16 cellular contexts compared by ENCODE assay signal in the genomic region with DNA sequence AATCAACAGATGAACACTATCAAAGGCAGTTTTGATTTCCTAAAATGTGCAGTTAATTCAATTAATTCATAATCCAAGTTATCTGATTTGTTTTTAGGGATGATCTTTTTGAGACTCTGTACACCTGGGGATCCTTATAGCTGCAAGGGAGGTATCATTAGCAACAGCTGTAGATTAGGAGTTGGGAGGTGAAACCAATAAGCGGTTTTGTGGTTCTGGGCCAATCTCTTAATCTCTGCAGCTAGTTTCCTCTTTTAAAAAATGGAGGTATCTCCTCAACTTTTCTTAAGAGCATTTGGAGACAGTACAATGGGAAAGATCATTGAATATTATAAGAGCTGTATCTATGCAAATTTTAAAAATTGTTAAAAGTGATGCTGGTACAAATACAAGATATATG.
DNase-seq lines count a peak whose midpoint lies in the region; ATAC-seq, FAIRE-seq and TF ChIP-seq lines count a peak whose summit lies in the region.
"Had no signal": no experiment of that assay in that cellular context is flagged by ENCODE, and none has a peak within 500 bp of the region (broad histone marks: within the 10 kb centered on the region; RNA-seq: fewer than 3 reads in every experiment).

No MANE protein-coding gene starts in this region.

- no peaks in the 10 kb centered on the region for H3K4me1 ChIP-seq in lower lobe of right lung
- H3K4me1 ChIP-seq: left lung, pancreas, suprapubic skin had no signal

- H3K4me3 Mint-ChIP-seq in activated naive CD4-positive, alpha-beta T cell treated with anti-CD3 and anti-CD28 coated beads for 36 hours, result no peak overlapping the region
- H3K4me3 Mint-ChIP-seq: activated T-helper 1 cell treated with anti-CD3 and anti-CD28 coated beads, Interleukin-12 subunit alpha, Interleukin-12 subunit beta, Interleukin-2, Interleukin-4 antibody, amounts not matched to agents 30 ng/mL and 10 ng/mL and 1 ng/mL, durations not matched to agents 14 hours and 24 hours and 36 hours; central memory CD8-positive, alpha-beta T cell had no signal

- no peaks in the 10 kb centered on the region for H3K27me3 ChIP-seq in lower lobe of right lung (ENCODE audit: low read depth)
- H3K27me3 ChIP-seq: left lung, pancreas, suprapubic skin had no signal

- H3K9me3 ChIP-seq in lower lobe of right lung, result no peaks in the 10 kb centered on the region
- H3K9me3 ChIP-seq: pancreas, suprapubic skin had no signal

- TF ChIP-seq POLR2A in lower leg skin (IDR thresholded peaks at IDR 0.05), result no peak

- H3K36me3 Mint-ChIP-seq in activated naive CD4-positive, alpha-beta T cell treated with anti-CD3 and anti-CD28 coated beads for 36 hours (ENCODE audit: low read depth), result no peaks in the 10 kb centered on the region

- H3K27ac ChIP-seq in lower lobe of right lung, result no peak overlapping the region
- H3K27ac ChIP-seq: left lung, pancreas, RWPE1, suprapubic skin, WERI-Rb-1 had no signal

- H3K9me3 Mint-ChIP-seq in activated naive CD4-positive, alpha-beta T cell treated with anti-CD3 and anti-CD28 coated beads for 36 hours, result no peaks in the 10 kb centered on the region
- H3K9me3 Mint-ChIP-seq: activated T-helper 1 cell treated with anti-CD3 and anti-CD28 coated beads, Interleukin-12 subunit alpha, Interleukin-12 subunit beta, Interleukin-2, Interleukin-4 antibody, amounts not matched to agents 30 ng/mL and 10 ng/mL and 1 ng/mL, durations not matched to agents 14 hours and 24 hours and 36 hours; central memory CD8-positive, alpha-beta T cell had no signal

- no peaks in the 10 kb centered on the region for H3K36me3 ChIP-seq in lower lobe of right lung
- H3K36me3 ChIP-seq: left lung, pancreas, suprapubic skin, WERI-Rb-1 had no signal

- peak; percentile 100 for FAIRE-seq in D721Med (lab: Jason Lieb, UNC)
- FAIRE-seq: pancreas had no signal

- no peaks in the 10 kb centered on the region for H3K4me1 Mint-ChIP-seq in activated naive CD4-positive, alpha-beta T cell treated with anti-CD3 and anti-CD28 coated beads for 36 hours (ENCODE audit: low read depth)
- H3K4me1 Mint-ChIP-seq: central memory CD8-positive, alpha-beta T cell had no signal

- H3K27ac Mint-ChIP-seq in activated naive CD4-positive, alpha-beta T cell treated with anti-CD3 and anti-CD28 coated beads for 36 hours, result no peak overlapping the region
- H3K27ac Mint-ChIP-seq: activated T-helper 1 cell treated with anti-CD3 and anti-CD28 coated beads, Interleukin-12 subunit alpha, Interleukin-12 subunit beta, Interleukin-2, Interleukin-4 antibody, amounts not matched to agents 30 ng/mL and 10 ng/mL and 1 ng/mL, durations not matched to agents 14 hours and 24 hours and 36 hours had no signal

- DNase-seq in D721Med (ENCODE audit: insufficient read length, low spot score) (peak; percentile 66), lower lobe of right lung (no peak), lower leg skin (ENCODE audit: low spot score in 2 of 2) (no peak), mucosa of gallbladder (ENCODE audit: low spot score) (no peak)
- no peak for DNase-seq in activated naive CD4-positive, alpha-beta T cell treated with anti-CD3 and anti-CD28 coated beads for 36 hours
- DNase-seq: left lung; pancreas; stimulated activated CD4-positive, alpha-beta T cell treated with anti-CD3 and anti-CD28 coated beads, Interleukin-2, amount 100 ng/mL, for 48 hours; WERI-Rb-1 had no signal

- no peaks in the 10 kb centered on the region for H3K27me3 Mint-ChIP-seq in activated naive CD4-positive, alpha-beta T cell treated with anti-CD3 and anti-CD28 coated beads for 36 hours (ENCODE audit: low read depth)
- H3K27me3 Mint-ChIP-seq: central memory CD8-positive, alpha-beta T cell had no signal

- WGBS in lower leg skin, 2 donors, result 63 to 71% methylated on average over 1 of the region's 1 CpG

- H3K4me3 ChIP-seq in lower lobe of right lung (no peak overlapping the region), lower leg skin (ENCODE audit: low read depth, poor library complexity, severe bottlenecking) (no peak overlapping the region)
- H3K4me3 ChIP-seq: left lung, pancreas, suprapubic skin had no signal

- intact Hi-C loops in lower lobe of right lung (cut with DNase I), result no loop called here
- intact Hi-C loops in lower leg skin (cut with DNase I; ENCODE audit: low total_unique reads), result no loop called here
- intact Hi-C loops in activated naive CD4-positive, alpha-beta T cell treated with anti-CD3 and anti-CD28 coated beads for 36 hours (cut with micrococcal nuclease), result no loop called here

- ATAC-seq in GM19395 (IDR thresholded peaks at IDR 0.05; ENCODE audit: unreplicated experiment) (peak; percentile 85), HG02852 (IDR thresholded peaks at IDR 0.05; ENCODE audit: unreplicated experiment) (peak; percentile 78), HG03565 (IDR thresholded peaks at IDR 0.05; ENCODE audit: unreplicated experiment) (peak; percentile 51), lower lobe of right lung (no peak)
- ATAC-seq: left lung, pancreas had no signal

- CTCF ChIA-PET in activated naive CD4-positive, alpha-beta T cell treated with anti-CD3 and anti-CD28 coated beads for 36 hours (lab: Charles Lee), result no interaction called here

- TF ChIP-seq CTCF in D721Med (IDR thresholded peaks at IDR 0.05; ENCODE audit: insufficient read depth, missing control alignments) (no peak), lower lobe of right lung (IDR thresholded peaks at IDR 0.05) (no peak), lower leg skin (IDR thresholded peaks at IDR 0.05) (no peak)

Comparison
In these comparisons a context has a peak if more than half of its experiments do, and no peak if none do; other contexts are left out.
1. ATAC-seq: peak in GM19395 (single experiment), HG02852 (single experiment) and HG03565 (single experiment); none in lower lobe of right lung (0 of 2).